Comparison of ENCODE assay signal across 19 cellular contexts in genomic region chr2:137724879-137725278, GRCh38.
A peak's percentile ranks its signal among the peaks of the same experiment; 100 is the strongest.
DNase-seq lines count a peak whose midpoint lies in the region; ATAC-seq, FAIRE-seq and TF ChIP-seq lines count a peak whose summit lies in the region.
"Had no signal": no experiment of that assay in that cellular context is flagged by ENCODE, and none has a peak within 500 bp of the region (broad histone marks: within the 10 kb centered on the region; RNA-seq: fewer than 3 reads in every experiment).

No MANE protein-coding gene starts in this region.

- H3K4me2 ChIP-seq in HepG2 (ENCODE audit: low read depth, low read length), result no peak overlapping the region
- H3K4me2 ChIP-seq: A549; BLaER1 treated with 17β-estradiol and CSF1 and Interleukin-3, amounts not matched to agents 10 nM and 100 nM had no signal

- in situ Hi-C loops in HepG2 (cut with HindIII; ENCODE audit: extremely low pct_ligation_motif_present, low pct_unique_long_range_greater_than_20kb), result no loop called here

- no peaks in the 10 kb centered on the region for H3K27me3 ChIP-seq in HepG2 (ENCODE audit: control insufficient read depth in 1 of 2, insufficient read depth in 2 of 2, low read length in 2 of 2)
- no peaks in the 10 kb centered on the region for H3K27me3 ChIP-seq in right lobe of liver
- H3K27me3 ChIP-seq in colonic mucosa, result no peaks in the 10 kb centered on the region

- CTCF ChIA-PET in HepG2 (lab: Yijun Ruan, JAX; ENCODE audit: low intra/inter-chr PET ratio, low total read pairs), result no interaction called here

- H3K9me3 ChIP-seq in HepG2 (ENCODE audit: low read length) (no peaks in the 10 kb centered on the region), right lobe of liver (no peaks in the 10 kb centered on the region), colonic mucosa (no peaks in the 10 kb centered on the region)
- H3K9me3 ChIP-seq: A549 had no signal

- no peaks in the 10 kb centered on the region for H4K20me1 ChIP-seq in HepG2 (ENCODE audit: insufficient read depth, low read length)
- H4K20me1 ChIP-seq: BLaER1 treated with 17β-estradiol and CSF1 and Interleukin-3, amounts not matched to agents 10 nM and 100 nM had no signal

- H3K9ac ChIP-seq in HepG2 (ENCODE audit: insufficient read depth, low read depth, low read length), result no peak overlapping the region
- H3K9ac ChIP-seq in colonic mucosa (ENCODE audit: low read depth in 2 of 2, low read length in 2 of 2), result no peak overlapping the region
- H3K9ac ChIP-seq: BLaER1 treated with 17β-estradiol and CSF1 and Interleukin-3, amounts not matched to agents 10 nM and 100 nM had no signal

- H3K79me2 ChIP-seq in HepG2 (ENCODE audit: insufficient read depth, low read length), result no peaks in the 10 kb centered on the region

- H3K27ac ChIP-seq in HepG2 (ENCODE audit: extremely low read length, insufficient read depth, low read length) (no peak overlapping the region), right lobe of liver (no peak overlapping the region), colonic mucosa (no peak overlapping the region)
- H3K27ac ChIP-seq: 22Rv1; A549; BLaER1 treated with 17β-estradiol and CSF1 and Interleukin-3, amounts not matched to agents 10 nM and 100 nM; C4-2B had no signal

- no TSS peak for BruUV-seq in HepG2 (replicated peaks; lab: Mats Ljungman, UMichigan)

- DNase-seq in NCI-H2171 treated with DMSO at 0.1 percent for 48 hours (lab: John Stamatoyannopoulos, UW) (peak; percentile 24), NCI-H2171 (lab: John Stamatoyannopoulos, UW) (no peak), HepG2 (ENCODE audit: low spot score) (no peak), right lobe of liver (no peak), colonic mucosa (no peak)
- DNase-seq: AML-193; Caco-2; Calu3; CD4-positive, alpha-beta T cell; CD8-positive, alpha-beta T cell; DMS79 treated with DMSO at 0.1 percent for 48 hours; GF-D8 had no signal

- POLR2A ChIA-PET in HepG2 (lab: Yijun Ruan, JAX), result no interaction called here

- H2AFZ ChIP-seq in HepG2 (ENCODE audit: low read length), result no peak overlapping the region

- H3K36me3 ChIP-seq in HepG2 (replicated peaks in 1 of 2; ENCODE audit: control insufficient read depth in 1 of 2, insufficient read depth in 2 of 2, low read length in 2 of 2) (no peaks in the 10 kb centered on the region), right lobe of liver (no peaks in the 10 kb centered on the region), colonic mucosa (no peaks in the 10 kb centered on the region)
- H3K36me3 ChIP-seq: BLaER1 treated with 17β-estradiol and CSF1 and Interleukin-3, amounts not matched to agents 10 nM and 100 nM had no signal

- intact Hi-C loops in HepG2 (cut with micrococcal nuclease; ENCODE audit: unreplicated experiment) (no loop called here), right lobe of liver (cut with DNase I) (no loop called here), colonic mucosa (cut with DNase I) (no loop called here)

- no peak for TF ChIP-seq RAD21 in HepG2 (CRISPR knock-in tag; IDR thresholded peaks at IDR 0.05)

- TF ChIP-seq CTCF in HepG2 (CRISPR knock-in tag; IDR thresholded peaks at IDR 0.05) (no peak), right lobe of liver (IDR thresholded peaks at IDR 0.05) (no peak), colonic mucosa (IDR thresholded peaks at IDR 0.05) (no peak)

- 0% methylated on average over 2 of the region's 2 CpGs for WGBS in HepG2 (ENCODE audit: low lambda C conversion rate)
- WGBS in right lobe of liver (ENCODE audit: insufficient coverage, low coverage, low lambda C conversion rate, missing lambda C conversion rate), result 63% methylated on average over 2 of the region's 2 CpGs

- ATAC-seq in HepG2 (no peak), right lobe of liver (no peak)
- ATAC-seq: A549; CD8-positive, alpha-beta T cell had no signal

- no peak for TF ChIP-seq EP300 in HepG2 (IDR thresholded peaks at IDR 0.05; ENCODE audit: low read depth in 2 of 2, low read length in 2 of 2)
- TF ChIP-seq EP300 in HepG2 (CRISPR knock-in tag; IDR thresholded peaks at IDR 0.05; ENCODE audit: borderline replicate concordance), result no peak

- H3K4me1 ChIP-seq in HepG2 (ENCODE audit: insufficient read depth, low read length), result no peaks in the 10 kb centered on the region
- H3K4me1 ChIP-seq in right lobe of liver, result no peaks in the 10 kb centered on the region
- H3K4me1 ChIP-seq in colonic mucosa, result no peaks in the 10 kb centered on the region
- H3K4me1 ChIP-seq: A549; BLaER1 treated with 17β-estradiol and CSF1 and Interleukin-3, amounts not matched to agents 10 nM and 100 nM; Caco-2 had no signal

- TF ChIP-seq POLR2A in HepG2 (IDR thresholded peaks at IDR 0.05; ENCODE audit: insufficient read depth in 1 of 2, low read depth in 2 of 2, low read length in 2 of 2) (no peak), right lobe of liver (IDR thresholded peaks at IDR 0.05) (no peak)

- no peak for FAIRE-seq in HepG2 (lab: Jason Lieb, UNC)
- FAIRE-seq: A549, D721Med, G401.6, GM12891 had no signal

- H3K4me3 ChIP-seq in HepG2 (replicated peaks in 1 of 3; ENCODE audit: insufficient read depth in 1 of 3, low read depth in 2 of 3, low read length in 3 of 3) (no peak overlapping the region), right lobe of liver (no peak overlapping the region), colonic mucosa (no peak overlapping the region)
- H3K4me3 ChIP-seq: A549; BLaER1 treated with 17β-estradiol and CSF1 and Interleukin-3, amounts not matched to agents 10 nM and 100 nM had no signal

TF ChIP-seq in HepG2, 621 proteins besides CTCF, POLR2A, EP300 and RAD21:
- TF ChIP-seq SYNCRIP (IDR thresholded peaks at IDR 0.05; ENCODE audit: insufficient read depth, low read depth, low read length) (no peak), CREB1 (IDR thresholded peaks at IDR 0.05) (0 out of 2 replicates have a peak, but pooled peaks have one; percentile 21), CREB1 (CRISPR knock-in tag; IDR thresholded peaks at IDR 0.05) (no peak)
